Comparison of ENCODE assay signal across 10 cellular contexts in the genomic region with DNA sequence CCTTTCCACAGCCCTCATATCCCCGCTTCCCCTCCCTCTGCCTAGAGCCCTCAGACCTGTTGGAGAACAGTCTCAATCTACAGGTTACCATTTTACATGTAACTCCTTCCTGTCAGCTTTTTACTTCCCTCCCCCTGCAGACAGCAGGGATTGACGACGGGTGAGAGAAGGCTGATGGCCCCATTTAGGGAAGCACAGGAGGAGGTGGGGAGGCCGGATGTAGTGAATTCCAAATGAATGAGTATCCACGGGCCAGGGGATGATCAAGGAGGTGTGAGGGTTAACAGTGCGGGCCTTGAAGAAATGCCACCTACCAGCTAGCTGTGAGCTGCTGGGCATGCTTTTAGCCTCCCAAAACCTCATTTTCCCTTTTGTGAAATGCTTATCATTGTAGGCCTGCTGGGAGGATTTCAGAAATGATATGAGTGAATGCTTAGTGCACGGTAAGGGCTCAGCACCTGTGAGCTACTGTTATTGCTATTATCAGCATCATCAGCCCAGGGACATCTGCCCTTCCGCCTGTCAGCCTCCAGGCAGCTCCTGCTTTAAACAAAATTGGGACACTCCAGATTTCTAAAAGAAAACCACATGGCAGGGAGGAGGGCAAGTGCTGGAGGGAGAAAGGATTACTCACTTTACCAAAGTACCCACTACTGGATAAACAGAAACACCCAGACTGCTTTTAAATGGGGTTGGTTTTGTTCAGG. TPM values are rescaled to one million over a fixed set of nuclear protein-coding genes. Genes with fewer than 3 reads are reported as not detected.
DNase-seq lines count a peak whose midpoint lies in the region; ATAC-seq and TF ChIP-seq lines count a peak whose summit lies in the region.
"Had no signal": no experiment of that assay in that cellular context is flagged by ENCODE, and none has a peak within 500 bp of the region (broad histone marks: within the 10 kb centered on the region; RNA-seq: fewer than 3 reads in every experiment).

No MANE protein-coding gene starts in this region.

- WGBS in mesenchymal stem cell = 0% methylated on average over 6 of the region's 8 CpGs

- H3K14ac ChIP-seq in mesenchymal stem cell (ENCODE audit: low read length in 2 of 2) = no peak overlapping the region

- H3K36me3 ChIP-seq in mesenchymal stem cell (ENCODE audit: control insufficient read depth in 1 of 2, insufficient read depth in 2 of 2, low read depth in 1 of 2, low read length in 2 of 2) = no peaks in the 10 kb centered on the region
- H3K36me3 ChIP-seq: right lobe of liver had no signal

- no peak for ATAC-seq in HG02678 (IDR thresholded peaks at IDR 0.05; ENCODE audit: unreplicated experiment)
- ATAC-seq: right lobe of liver had no signal

- no peak overlapping the region for H2AK5ac ChIP-seq in mesenchymal stem cell (ENCODE audit: low read length, severe bottlenecking)

- H2BK5ac ChIP-seq in mesenchymal stem cell (ENCODE audit: low read depth, low read length, poor library complexity, severe bottlenecking) = no peak overlapping the region

- no peak overlapping the region for H2AFZ ChIP-seq in mesenchymal stem cell (ENCODE audit: low read depth, low read length)

- peak overlapping the region; percentile 7 for H3K9ac ChIP-seq in mesenchymal stem cell (ENCODE audit: low read length)

- no peak overlapping the region for H4K8ac ChIP-seq in mesenchymal stem cell (ENCODE audit: low read length)

- H2BK15ac ChIP-seq in mesenchymal stem cell (ENCODE audit: low read depth, poor library complexity, severe bottlenecking) = no peak overlapping the region

- H4K91ac ChIP-seq in mesenchymal stem cell (ENCODE audit: low read length) = no peak overlapping the region

- no peak overlapping the region for H3K4ac ChIP-seq in mesenchymal stem cell (ENCODE audit: low read depth in 1 of 2, low read length in 2 of 2)

- peak overlapping the region; percentile 70 for H3K27ac ChIP-seq in mesenchymal stem cell (ENCODE audit: low read length, poor library complexity, severe bottlenecking)
- H3K27ac ChIP-seq: right lobe of liver had no signal

- H3K79me1 ChIP-seq in mesenchymal stem cell (replicated peaks; ENCODE audit: low read length, poor library complexity, severe bottlenecking) = peaks cover 1% of the 10 kb centered on the region

- no peak overlapping the region for H3K18ac ChIP-seq in mesenchymal stem cell (ENCODE audit: low read depth in 1 of 2, low read length in 2 of 2)

- H2BK12ac ChIP-seq in mesenchymal stem cell (ENCODE audit: low read length in 2 of 2) = peak overlapping the region in 1 of 2 experiments; percentile 7

- DNase-seq in Daoy (ENCODE audit: low read depth) (peak; percentile 74), M059J (ENCODE audit: low read depth) (peak; percentile 93), astrocyte of the cerebellum (ENCODE audit: low read depth) (peak; percentile 22), mesenchymal stem cell (peak; percentile 80), AML-193 (lab: John Stamatoyannopoulos, UW) (no peak), GM10266 (ENCODE audit: extremely low spot score) (no peak)
- DNase-seq in effector CD8-positive, alpha-beta T cell (lab: John Stamatoyannopoulos, UW) = no peak
- DNase-seq: MV-4-11, right lobe of liver had no signal

- no peak for TF ChIP-seq CTCF in astrocyte of the cerebellum (IDR thresholded peaks at IDR 0.05; ENCODE audit: low read depth, low read length, missing control alignments)
- no peak for TF ChIP-seq CTCF in GM10266 (IDR thresholded peaks at IDR 0.05; ENCODE audit: control insufficient read depth, insufficient read depth, low read depth, missing control alignments)

- no peak overlapping the region for H3K4me2 ChIP-seq in mesenchymal stem cell (ENCODE audit: low read length, poor library complexity, severe bottlenecking)

- peaks cover 36% of the 10 kb centered on the region for H3K4me1 ChIP-seq in mesenchymal stem cell (ENCODE audit: control insufficient read depth, insufficient read depth, low read depth, low read length)
- H3K4me1 ChIP-seq: right lobe of liver had no signal

- no peak overlapping the region for H3K23ac ChIP-seq in mesenchymal stem cell (ENCODE audit: low read length in 2 of 2)

- H3K4me3 ChIP-seq in astrocyte of the cerebellum (ENCODE audit: low read depth, low read length) = no peak overlapping the region
- no peak overlapping the region for H3K4me3 ChIP-seq in mesenchymal stem cell (ENCODE audit: insufficient read depth in 1 of 2, low read depth in 1 of 2, low read length in 2 of 2)
- H3K4me3 ChIP-seq: right lobe of liver had no signal

- peaks cover 3% of the 10 kb centered on the region for H3K9me3 ChIP-seq in mesenchymal stem cell (ENCODE audit: control insufficient read depth, low read length)
- H3K9me3 ChIP-seq: right lobe of liver had no signal

- no peak overlapping the region for H2BK120ac ChIP-seq in mesenchymal stem cell (ENCODE audit: low read depth, low read length)

- no peaks in the 10 kb centered on the region for H3K27me3 ChIP-seq in mesenchymal stem cell (ENCODE audit: control insufficient read depth in 1 of 2, insufficient read depth in 1 of 2, low read length in 2 of 2)
- H3K27me3 ChIP-seq: right lobe of liver had no signal

- in situ Hi-C loops in astrocyte of the cerebellum (cut with HindIII; ENCODE audit: low sequenced_read_pairs) = no loop called here

RNA-seq across cellular contexts. Expression of a gene that starts 6.5 kb away (rescaled TPM):
- total RNA-seq in Daoy (2014; rRNA removed; shearing (Covaris generic)) = 3.7 and 4.7 TPM in 2 replicates
- 3.2 and 6.2 TPM in 2 replicates for total RNA-seq in M059J (2014; rRNA removed; shearing (Covaris generic))
- 0.83 TPM for polyA plus RNA-seq in mesenchymal stem cell (2013, experiment 1 of 2)
- 0.82 TPM for polyA plus RNA-seq in mesenchymal stem cell (2013, experiment 2 of 2)

RNA-seq across cellular contexts. Expression of a gene that starts 57.6 kb away (rescaled TPM):
- 81.6 and 82.6 TPM in 2 replicates for total RNA-seq in Daoy (2014; rRNA removed; shearing (Covaris generic))
- total RNA-seq in M059J (2014; rRNA removed; shearing (Covaris generic)) = 33.0 and 62.4 TPM in 2 replicates
- 129 TPM for polyA plus RNA-seq in mesenchymal stem cell (2013, experiment 1 of 2)
- polyA plus RNA-seq in mesenchymal stem cell (2013, experiment 2 of 2) = 127 TPM

Comparison
In these comparisons a context has a peak if more than half of its experiments do, and no peak if none do; other contexts are left out.
1. DNase-seq: peak in Daoy (single experiment), M059J (single experiment), astrocyte of the cerebellum (single experiment) and mesenchymal stem cell (single experiment); none in AML-193 (0 of 2), GM10266 (single experiment) and effector CD8-positive, alpha-beta T cell (single experiment).